In the genomic region with DNA sequence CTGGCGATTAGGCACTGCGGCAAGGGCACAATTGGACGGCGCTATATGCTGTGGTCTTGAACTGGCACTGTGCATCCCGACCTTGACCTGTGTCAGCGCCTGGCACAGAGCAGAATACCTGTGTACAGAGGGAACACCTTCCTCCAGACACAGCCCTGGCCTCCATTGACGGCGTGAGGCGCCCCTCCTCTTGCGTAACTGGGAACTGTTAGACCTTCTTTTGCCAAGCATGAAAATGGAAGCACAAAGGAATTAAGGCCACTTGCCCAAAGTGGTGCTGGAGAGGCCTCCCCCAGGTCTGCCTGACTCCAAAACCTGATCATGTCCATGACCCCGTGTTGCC, we compare ENCODE assay signal across 27 cellular contexts. TPM values are rescaled to one million over a fixed set of nuclear protein-coding genes. Genes with fewer than 3 reads are reported as not detected.
DNase-seq lines count a peak whose midpoint lies in the region; ATAC-seq, FAIRE-seq and TF ChIP-seq lines count a peak whose summit lies in the region.
"Had no signal": no experiment of that assay in that cellular context is flagged by ENCODE, and none has a peak within 500 bp of the region (broad histone marks: within the 10 kb centered on the region; RNA-seq: fewer than 3 reads in every experiment).

No MANE protein-coding gene starts in this region.

- H3K36me3 ChIP-seq in Peyer's patch: no peaks in the 10 kb centered on the region
- no peaks in the 10 kb centered on the region for H3K36me3 ChIP-seq in lower lobe of right lung
- H3K36me3 ChIP-seq: sigmoid colon, transverse colon had no signal

- H3K4me3 Mint-ChIP-seq in activated naive CD8-positive, alpha-beta T cell: peak overlapping the region; percentile 23
- no peak overlapping the region for H3K4me3 Mint-ChIP-seq in activated naive CD8-positive, alpha-beta T cell treated with anti-CD3 and anti-CD28 coated beads for 36 hours
- no peak overlapping the region for H3K4me3 Mint-ChIP-seq in activated T-cell treated with anti-CD3 and anti-CD28 coated beads, Interleukin-2, amount 50 U/mL, for 24 hours
- H3K4me3 Mint-ChIP-seq: activated CD8-positive, alpha-beta memory T cell treated with anti-CD3 and anti-CD28 coated beads, Interleukin-2, amount 10 ng/mL, durations not matched to agents 7 days and 5 days; activated naive CD4-positive, alpha-beta T cell treated with anti-CD3 and anti-CD28 coated beads for 36 hours; neural crest cell had no signal

- DNase-seq in activated naive CD8-positive, alpha-beta T cell treated with anti-CD3 and anti-CD28 coated beads for 36 hours: no peak
- no peak for DNase-seq in Peyer's patch
- no peak for DNase-seq in lower lobe of right lung
- DNase-seq in substantia nigra (lab: John Stamatoyannopoulos, UW): no peak
- DNase-seq in activated T-cell treated with anti-CD3 and anti-CD28 coated beads, Interleukin-2, amount 50 U/mL, for 24 hours: no peak
- DNase-seq in GM12891 (ENCODE audit: insufficient read length, low spot score): no peak
- DNase-seq: activated CD4-positive, alpha-beta T cell treated with anti-CD3 and anti-CD28 coated beads, Interleukin-2, amount 10 ng/mL, durations not matched to agents 24 days and 14 days; activated naive CD4-positive, alpha-beta T cell treated with anti-CD3 and anti-CD28 coated beads for 36 hours; anterior cingulate cortex; Caco-2; GOT3; NCI-H1436; NCI-H524; sigmoid colon; stimulated activated CD4-positive, alpha-beta T cell treated with anti-CD3 and anti-CD28 coated beads, Interleukin-15, amount 100 ng/mL, for 24 hours; T-helper 17 cell; transverse colon had no signal

- H3K27me3 ChIP-seq in Peyer's patch (no peaks in the 10 kb centered on the region), lower lobe of right lung (ENCODE audit: low read depth) (no peaks in the 10 kb centered on the region)
- H3K27me3 ChIP-seq: sigmoid colon, transverse colon had no signal

- TF ChIP-seq CTCF in Peyer's patch (IDR thresholded peaks at IDR 0.05) (no peak), lower lobe of right lung (IDR thresholded peaks at IDR 0.05) (no peak)

- no peak for FAIRE-seq in GM12891 (lab: Jason Lieb, UNC)
- FAIRE-seq: A204.1, endothelial cell of umbilical vein, islet of Langerhans had no signal

- no peak overlapping the region for H3K4me3 ChIP-seq in Peyer's patch
- no peak overlapping the region for H3K4me3 ChIP-seq in lower lobe of right lung
- H3K4me3 ChIP-seq: sigmoid colon, SK-N-MC, transverse colon had no signal

- intact Hi-C loops in lower lobe of right lung (cut with DNase I): no loop called here

- H3K27me3 Mint-ChIP-seq in activated naive CD8-positive, alpha-beta T cell: no peaks in the 10 kb centered on the region
- H3K27me3 Mint-ChIP-seq in activated naive CD8-positive, alpha-beta T cell treated with anti-CD3 and anti-CD28 coated beads for 36 hours: no peaks in the 10 kb centered on the region
- no peaks in the 10 kb centered on the region for H3K27me3 Mint-ChIP-seq in activated T-cell treated with anti-CD3 and anti-CD28 coated beads, Interleukin-2, amount 50 U/mL, for 24 hours
- H3K27me3 Mint-ChIP-seq: activated CD4-positive, alpha-beta T cell treated with anti-CD3 and anti-CD28 coated beads, Interleukin-2, amount 10 ng/mL, durations not matched to agents 24 days and 14 days; activated CD8-positive, alpha-beta memory T cell treated with anti-CD3 and anti-CD28 coated beads, Interleukin-2, amount 10 ng/mL, durations not matched to agents 7 days and 5 days; T-helper 17 cell had no signal

- H3K9me3 ChIP-seq in Peyer's patch (no peaks in the 10 kb centered on the region), lower lobe of right lung (no peaks in the 10 kb centered on the region)
- H3K9me3 ChIP-seq: Caco-2, sigmoid colon, transverse colon had no signal

- no peaks in the 10 kb centered on the region for H3K9me3 Mint-ChIP-seq in activated naive CD8-positive, alpha-beta T cell (ENCODE audit: low read depth)
- H3K9me3 Mint-ChIP-seq in activated naive CD8-positive, alpha-beta T cell treated with anti-CD3 and anti-CD28 coated beads for 36 hours: no peaks in the 10 kb centered on the region
- no peaks in the 10 kb centered on the region for H3K9me3 Mint-ChIP-seq in activated T-cell treated with anti-CD3 and anti-CD28 coated beads, Interleukin-2, amount 50 U/mL, for 24 hours
- H3K9me3 Mint-ChIP-seq: activated CD4-positive, alpha-beta T cell treated with anti-CD3 and anti-CD28 coated beads, Interleukin-2, amount 10 ng/mL, durations not matched to agents 24 days and 14 days; activated naive CD4-positive, alpha-beta T cell treated with anti-CD3 and anti-CD28 coated beads for 36 hours; neural crest cell had no signal

- ATAC-seq in lower lobe of right lung (no peak), HG03280 (IDR thresholded peaks at IDR 0.05; ENCODE audit: unreplicated experiment) (no peak)
- ATAC-seq: T-helper 17 cell had no signal

- H3K4me1 ChIP-seq in Peyer's patch: peaks cover 0 to 29% (median 18%) of the 10 kb centered on the region in 4 donors
- peaks cover 51% of the 10 kb centered on the region for H3K4me1 ChIP-seq in lower lobe of right lung
- H3K4me1 ChIP-seq: Caco-2 had no signal

- no peak overlapping the region for H3K27ac Mint-ChIP-seq in activated naive CD8-positive, alpha-beta T cell
- H3K27ac Mint-ChIP-seq in activated naive CD8-positive, alpha-beta T cell treated with anti-CD3 and anti-CD28 coated beads for 36 hours: no peak overlapping the region
- H3K27ac Mint-ChIP-seq in activated T-cell treated with anti-CD3 and anti-CD28 coated beads, Interleukin-2, amount 50 U/mL, for 24 hours: no peak overlapping the region
- H3K27ac Mint-ChIP-seq: activated naive CD4-positive, alpha-beta T cell treated with anti-CD3 and anti-CD28 coated beads for 36 hours had no signal

- no peak for TF ChIP-seq POLR2A in Peyer's patch (IDR thresholded peaks at IDR 0.05)
- no peak for TF ChIP-seq POLR2A in GM12891 (IDR thresholded peaks at IDR 0.05; ENCODE audit: low read depth, low read length)

- peaks cover 46% of the 10 kb centered on the region for H3K4me1 Mint-ChIP-seq in activated naive CD8-positive, alpha-beta T cell (ENCODE audit: low read depth)
- H3K4me1 Mint-ChIP-seq in activated naive CD8-positive, alpha-beta T cell treated with anti-CD3 and anti-CD28 coated beads for 36 hours: peaks cover 37% of the 10 kb centered on the region
- H3K4me1 Mint-ChIP-seq in activated T-cell treated with anti-CD3 and anti-CD28 coated beads, Interleukin-2, amount 50 U/mL, for 24 hours (ENCODE audit: low read depth): peaks cover 44% of the 10 kb centered on the region

- no peaks in the 10 kb centered on the region for H3K36me3 Mint-ChIP-seq in activated naive CD8-positive, alpha-beta T cell
- H3K36me3 Mint-ChIP-seq in activated naive CD8-positive, alpha-beta T cell treated with anti-CD3 and anti-CD28 coated beads for 36 hours: no peaks in the 10 kb centered on the region
- no peaks in the 10 kb centered on the region for H3K36me3 Mint-ChIP-seq in activated T-cell treated with anti-CD3 and anti-CD28 coated beads, Interleukin-2, amount 50 U/mL, for 24 hours (ENCODE audit: low read depth)
- H3K36me3 Mint-ChIP-seq: activated CD8-positive, alpha-beta memory T cell treated with anti-CD3 and anti-CD28 coated beads, Interleukin-2, amount 10 ng/mL, durations not matched to agents 7 days and 5 days had no signal

- H3K27ac ChIP-seq in Peyer's patch (peak overlapping the region in 3 of 4 donors; percentile 25 to 82 (median 66)), lower lobe of right lung (peak overlapping the region; percentile 88), substantia nigra (ENCODE audit: low read depth, low read length, poor library complexity, severe bottlenecking) (peak overlapping the region; percentile 30)
- H3K27ac ChIP-seq: sigmoid colon, SK-N-MC had no signal

TF ChIP-seq in GM12891, 5 proteins besides CTCF, POLR2A, EP300 and RAD21:
- no peak for TF ChIP-seq TAF1 (IDR thresholded peaks at IDR 0.05; ENCODE audit: low read depth, low read length)
- TF ChIP-seq POU2F2 (IDR thresholded peaks at IDR 0.05; ENCODE audit: low read depth, low read length): no peak
- TF ChIP-seq POLR2AphosphoS5 (IDR thresholded peaks at IDR 0.05; ENCODE audit: low read depth, low read length): no peak
- no peak for TF ChIP-seq SPI1 (IDR thresholded peaks at IDR 0.05; ENCODE audit: low read depth, low read length)
- no peak for TF ChIP-seq PAX5 (IDR thresholded peaks at IDR 0.05; ENCODE audit: insufficient read depth, low read length, severe bottlenecking)

RNA-seq across cellular contexts. Expression of a gene that starts 6.8 kb away (rescaled TPM):
- total RNA-seq in activated naive CD8-positive, alpha-beta T cell treated with anti-CD3 and anti-CD28 coated beads for 36 hours: 10 to 100 TPM; 10.2 to 11.0 TPM
- total RNA-seq in Peyer's patch (10 to 100 TPM in 3 of 4 donors, 1 to 10 TPM in 1; 9.5 to 32.2 (median 25.5) TPM), lower lobe of right lung (64.5 TPM)
- polyA plus RNA-seq in GM12891 (2012; ENCODE audit: low read depth, missing spikeins): 8.9 TPM

RNA-seq across cellular contexts. Expression of a gene that starts 32.9 kb away (rescaled TPM):
- total RNA-seq in activated naive CD8-positive, alpha-beta T cell treated with anti-CD3 and anti-CD28 coated beads for 36 hours: not detected
- total RNA-seq in Peyer's patch (not detected), lower lobe of right lung (2.2 TPM)
- polyA plus RNA-seq in GM12891 (2012; ENCODE audit: low read depth, missing spikeins): 0.86 TPM
- total RNA-seq: activated CD4-positive, alpha-beta T cell treated with anti-CD3 and anti-CD28 coated beads, Interleukin-2, amount 10 ng/mL, durations not matched to agents 24 days and 14 days; activated CD8-positive, alpha-beta memory T cell treated with anti-CD3 and anti-CD28 coated beads, Interleukin-2, amount 10 ng/mL, durations not matched to agents 7 days and 5 days; activated naive CD4-positive, alpha-beta T cell treated with anti-CD3 and anti-CD28 coated beads for 36 hours; endothelial cell of umbilical vein; liver; MCF 10A; neural crest cell had no signal
- polyA plus RNA-seq: endothelial cell of umbilical vein had no signal

RNA-seq across cellular contexts. Expression of a gene that starts 37.6 kb away (rescaled TPM):
- under 1 TPM; 0.08 to 0.16 TPM for total RNA-seq in activated naive CD8-positive, alpha-beta T cell treated with anti-CD3 and anti-CD28 coated beads for 36 hours
- total RNA-seq in Peyer's patch (not detected), lower lobe of right lung (0.24 TPM)
- 0.01 TPM for polyA plus RNA-seq in GM12891 (2012; ENCODE audit: low read depth, missing spikeins)
- total RNA-seq: activated CD4-positive, alpha-beta T cell treated with anti-CD3 and anti-CD28 coated beads, Interleukin-2, amount 10 ng/mL, durations not matched to agents 24 days and 14 days had no signal

RNA-seq across cellular contexts. Expression of a gene that starts 48.2 kb away (rescaled TPM):
- total RNA-seq in activated naive CD8-positive, alpha-beta T cell treated with anti-CD3 and anti-CD28 coated beads for 36 hours: 10 to 100 TPM; 71.9 to 72.1 TPM
- total RNA-seq in Peyer's patch (10 to 100 TPM in 3 of 4 donors, 1 to 10 TPM in 1; 10.0 to 50.3 (median 11.5) TPM), lower lobe of right lung (20.8 TPM)
- 47.6 TPM for polyA plus RNA-seq in GM12891 (2012; ENCODE audit: low read depth, missing spikeins)

Comparison
In these comparisons a context has a peak if more than half of its experiments do, and no peak if none do; other contexts are left out.
1. H3K27ac ChIP-seq: peak in every context shown above with its lines; median percentile 88 in lower lobe of right lung; 66 in Peyer's patch; 30 in substantia nigra.